In the genomic region with DNA sequence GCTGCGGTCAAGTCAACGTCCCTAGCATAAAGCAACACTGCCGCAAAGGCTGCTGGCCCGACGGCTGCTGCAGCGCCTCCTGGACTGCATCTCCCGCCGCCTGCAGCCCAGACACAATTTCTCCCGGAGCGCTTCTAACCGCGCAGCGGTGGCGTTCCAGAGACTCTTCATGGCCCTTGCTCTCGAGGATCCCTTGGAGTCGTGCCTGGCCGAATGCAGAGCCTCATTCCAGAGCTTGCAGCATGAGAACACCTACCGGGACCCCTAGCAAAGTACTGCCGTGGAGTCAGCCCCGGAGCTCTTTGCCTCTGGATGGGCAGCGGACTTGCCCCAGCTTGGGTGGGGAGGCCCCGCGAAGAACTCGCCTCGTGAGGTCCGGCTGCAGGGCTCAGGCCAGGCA, we compare ENCODE assay signal across 1 cellular context.
TF ChIP-seq lines count a peak whose summit lies in the region.

No MANE protein-coding gene starts in this region.

TF ChIP-seq in K562, 482 proteins besides CTCF, POLR2A, EP300 and RAD21 (continued from another document):
- TF ChIP-seq, protein P1, sequence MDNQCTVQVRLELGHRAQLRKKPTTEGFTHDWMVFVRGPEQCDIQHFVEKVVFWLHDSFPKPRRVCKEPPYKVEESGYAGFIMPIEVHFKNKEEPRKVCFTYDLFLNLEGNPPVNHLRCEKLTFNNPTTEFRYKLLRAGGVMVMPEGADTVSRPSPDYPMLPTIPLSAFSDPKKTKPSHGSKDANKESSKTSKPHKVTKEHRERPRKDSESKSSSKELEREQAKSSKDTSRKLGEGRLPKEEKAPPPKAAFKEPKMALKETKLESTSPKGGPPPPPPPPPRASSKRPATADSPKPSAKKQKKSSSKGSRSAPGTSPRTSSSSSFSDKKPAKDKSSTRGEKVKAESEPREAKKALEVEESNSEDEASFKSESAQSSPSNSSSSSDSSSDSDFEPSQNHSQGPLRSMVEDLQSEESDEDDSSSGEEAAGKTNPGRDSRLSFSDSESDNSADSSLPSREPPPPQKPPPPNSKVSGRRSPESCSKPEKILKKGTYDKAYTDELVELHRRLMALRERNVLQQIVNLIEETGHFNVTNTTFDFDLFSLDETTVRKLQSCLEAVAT (IDR thresholded peaks at IDR 0.05) = no peak
- TF ChIP-seq MAX (CRISPR knock-in tag; IDR thresholded peaks at IDR 0.05) = no peak
- no peak for TF ChIP-seq CCAR2 (IDR thresholded peaks at IDR 0.05; ENCODE audit: low read depth, low read length)
- TF ChIP-seq ZNF174 (CRISPR knock-in tag; IDR thresholded peaks at IDR 0.05) = no peak
